Comparison of ENCODE assay signal across 3 cellular contexts in the genomic region with DNA sequence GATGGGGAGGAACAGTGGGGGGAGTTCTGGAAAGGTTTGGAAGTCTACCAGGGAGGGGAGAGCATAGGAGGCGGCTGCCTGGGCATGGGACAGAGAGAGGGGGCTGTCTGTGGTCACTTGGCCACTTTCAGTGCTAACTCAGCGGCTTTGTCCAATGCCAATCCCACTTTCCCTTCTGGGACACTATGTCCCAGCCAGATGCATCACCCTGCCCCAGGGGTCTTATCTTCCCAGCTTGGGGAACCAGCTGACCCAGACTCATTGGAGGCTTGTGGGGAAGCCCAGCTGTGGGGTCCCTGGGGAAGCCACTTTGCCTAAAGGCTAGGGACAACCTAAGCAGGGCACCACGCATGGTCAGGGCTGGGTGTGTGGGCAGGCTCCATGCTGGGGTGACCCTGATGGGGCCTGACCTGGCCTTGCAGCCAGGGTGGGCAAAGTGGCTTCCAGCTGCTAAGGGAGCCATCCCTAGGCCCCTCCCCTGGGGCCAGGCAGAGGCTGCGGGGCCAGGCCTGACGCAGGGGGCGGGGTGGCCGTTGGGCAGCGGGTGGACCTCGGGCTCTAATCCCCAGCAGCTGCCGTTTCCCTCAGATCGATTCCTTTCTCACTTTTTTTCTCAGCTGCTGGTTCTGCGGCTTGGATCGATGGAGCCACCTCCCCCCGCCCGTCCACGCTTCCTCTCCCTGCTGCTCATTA.
TF ChIP-seq lines count a peak whose summit lies in the region.

No MANE protein-coding gene starts in this region.

TF ChIP-seq in HEK293, 187 proteins besides CTCF, POLR2A, EP300 and RAD21 (continues in another document):
- TF ChIP-seq HOXC10 (CRISPR knock-in tag; IDR thresholded peaks at IDR 0.05) (no peak), BCL11A (tag by site-specific recombination; IDR thresholded peaks at IDR 0.05; ENCODE audit: low read depth) (no peak), ZNF596 (tag by site-specific recombination; IDR thresholded peaks at IDR 0.05) (no peak), ZNF555 (tag by site-specific recombination; conservative IDR thresholded peaks at IDR 0.05) (no peak), ZNF174 (tag by site-specific recombination; IDR thresholded peaks at IDR 0.05) (no peak), ZNF76 (tag by site-specific recombination; IDR thresholded peaks at IDR 0.05; ENCODE audit: borderline replicate concordance, low read depth) (no peak), WT1 (tag by site-specific recombination; IDR thresholded peaks at IDR 0.05) (no peak), BCL11B (tag by site-specific recombination; IDR thresholded peaks at IDR 0.05; ENCODE audit: low read depth) (no peak), PRDM1 (tag by site-specific recombination; IDR thresholded peaks at IDR 0.05) (peak; percentile 19; the same call in 1 of the 2 replicates), ZNF660 (tag by site-specific recombination; IDR thresholded peaks at IDR 0.05) (no peak), ZBTB1 (tag by site-specific recombination; IDR thresholded peaks at IDR 0.05) (no peak), ZNF529 (tag by site-specific recombination; IDR thresholded peaks at IDR 0.05; ENCODE audit: insufficient replicate concordance) (no peak), ZIC2 (tag by site-specific recombination; IDR thresholded peaks at IDR 0.05) (peak; percentile 73), ZNF175 (tag by site-specific recombination; IDR thresholded peaks at IDR 0.05) (no peak)
- TF ChIP-seq, protein P1, sequence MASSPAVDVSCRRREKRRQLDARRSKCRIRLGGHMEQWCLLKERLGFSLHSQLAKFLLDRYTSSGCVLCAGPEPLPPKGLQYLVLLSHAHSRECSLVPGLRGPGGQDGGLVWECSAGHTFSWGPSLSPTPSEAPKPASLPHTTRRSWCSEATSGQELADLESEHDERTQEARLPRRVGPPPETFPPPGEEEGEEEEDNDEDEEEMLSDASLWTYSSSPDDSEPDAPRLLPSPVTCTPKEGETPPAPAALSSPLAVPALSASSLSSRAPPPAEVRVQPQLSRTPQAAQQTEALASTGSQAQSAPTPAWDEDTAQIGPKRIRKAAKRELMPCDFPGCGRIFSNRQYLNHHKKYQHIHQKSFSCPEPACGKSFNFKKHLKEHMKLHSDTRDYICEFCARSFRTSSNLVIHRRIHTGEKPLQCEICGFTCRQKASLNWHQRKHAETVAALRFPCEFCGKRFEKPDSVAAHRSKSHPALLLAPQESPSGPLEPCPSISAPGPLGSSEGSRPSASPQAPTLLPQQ (tag by site-specific recombination; IDR thresholded peaks at IDR 0.05): no peak
- TF ChIP-seq, protein P2, sequence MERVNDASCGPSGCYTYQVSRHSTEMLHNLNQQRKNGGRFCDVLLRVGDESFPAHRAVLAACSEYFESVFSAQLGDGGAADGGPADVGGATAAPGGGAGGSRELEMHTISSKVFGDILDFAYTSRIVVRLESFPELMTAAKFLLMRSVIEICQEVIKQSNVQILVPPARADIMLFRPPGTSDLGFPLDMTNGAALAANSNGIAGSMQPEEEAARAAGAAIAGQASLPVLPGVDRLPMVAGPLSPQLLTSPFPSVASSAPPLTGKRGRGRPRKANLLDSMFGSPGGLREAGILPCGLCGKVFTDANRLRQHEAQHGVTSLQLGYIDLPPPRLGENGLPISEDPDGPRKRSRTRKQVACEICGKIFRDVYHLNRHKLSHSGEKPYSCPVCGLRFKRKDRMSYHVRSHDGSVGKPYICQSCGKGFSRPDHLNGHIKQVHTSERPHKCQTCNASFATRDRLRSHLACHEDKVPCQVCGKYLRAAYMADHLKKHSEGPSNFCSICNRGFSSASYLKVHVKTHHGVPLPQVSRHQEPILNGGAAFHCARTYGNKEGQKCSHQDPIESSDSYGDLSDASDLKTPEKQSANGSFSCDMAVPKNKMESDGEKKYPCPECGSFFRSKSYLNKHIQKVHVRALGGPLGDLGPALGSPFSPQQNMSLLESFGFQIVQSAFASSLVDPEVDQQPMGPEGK (tag by site-specific recombination; IDR thresholded peaks at IDR 0.05): no peak
- TF ChIP-seq, protein P3, sequence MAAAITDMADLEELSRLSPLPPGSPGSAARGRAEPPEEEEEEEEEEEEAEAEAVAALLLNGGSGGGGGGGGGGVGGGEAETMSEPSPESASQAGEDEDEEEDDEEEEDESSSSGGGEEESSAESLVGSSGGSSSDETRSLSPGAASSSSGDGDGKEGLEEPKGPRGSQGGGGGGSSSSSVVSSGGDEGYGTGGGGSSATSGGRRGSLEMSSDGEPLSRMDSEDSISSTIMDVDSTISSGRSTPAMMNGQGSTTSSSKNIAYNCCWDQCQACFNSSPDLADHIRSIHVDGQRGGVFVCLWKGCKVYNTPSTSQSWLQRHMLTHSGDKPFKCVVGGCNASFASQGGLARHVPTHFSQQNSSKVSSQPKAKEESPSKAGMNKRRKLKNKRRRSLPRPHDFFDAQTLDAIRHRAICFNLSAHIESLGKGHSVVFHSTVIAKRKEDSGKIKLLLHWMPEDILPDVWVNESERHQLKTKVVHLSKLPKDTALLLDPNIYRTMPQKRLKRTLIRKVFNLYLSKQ (tag by site-specific recombination; IDR thresholded peaks at IDR 0.05; ENCODE audit: borderline replicate concordance): no peak

TF ChIP-seq in K562, 482 proteins besides CTCF, POLR2A, EP300 and RAD21:
- TF ChIP-seq POLR2G (IDR thresholded peaks at IDR 0.05; ENCODE audit: low read depth, low read length): peak; percentile 63
- peak; percentile 12 for TF ChIP-seq KDM5B (IDR thresholded peaks at IDR 0.05; ENCODE audit: insufficient replicate concordance, low read depth, low read length)
- no peak for TF ChIP-seq MAFF (IDR thresholded peaks at IDR 0.05; ENCODE audit: low read length)
- no peak for TF ChIP-seq ZBTB1 (CRISPR knock-in tag; IDR thresholded peaks at IDR 0.05; ENCODE audit: borderline replicate concordance, low read depth)
- TF ChIP-seq ETV5 (CRISPR knock-in tag; IDR thresholded peaks at IDR 0.05; ENCODE audit: low read depth): no peak
- TF ChIP-seq, protein P4, sequence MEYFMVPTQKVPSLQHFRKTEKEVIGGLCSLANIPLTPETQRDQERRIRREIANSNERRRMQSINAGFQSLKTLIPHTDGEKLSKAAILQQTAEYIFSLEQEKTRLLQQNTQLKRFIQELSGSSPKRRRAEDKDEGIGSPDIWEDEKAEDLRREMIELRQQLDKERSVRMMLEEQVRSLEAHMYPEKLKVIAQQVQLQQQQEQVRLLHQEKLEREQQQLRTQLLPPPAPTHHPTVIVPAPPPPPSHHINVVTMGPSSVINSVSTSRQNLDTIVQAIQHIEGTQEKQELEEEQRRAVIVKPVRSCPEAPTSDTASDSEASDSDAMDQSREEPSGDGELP (CRISPR knock-in tag; IDR thresholded peaks at IDR 0.05; ENCODE audit: borderline replicate concordance): peak; percentile 63; the same call in 1 of the 2 replicates
- no peak for TF ChIP-seq STAT5A (IDR thresholded peaks at IDR 0.05; ENCODE audit: borderline replicate concordance, low read length)
- TF ChIP-seq ZNF584 (CRISPR knock-in tag; IDR thresholded peaks at IDR 0.05; ENCODE audit: low read depth): no peak
- no peak for TF ChIP-seq CBFA2T3 (IDR thresholded peaks at IDR 0.05)
- no peak for TF ChIP-seq TOE1 (IDR thresholded peaks at IDR 0.05; ENCODE audit: borderline replicate concordance)
- no peak for TF ChIP-seq TOE1 (CRISPR knock-in tag; IDR thresholded peaks at IDR 0.05; ENCODE audit: borderline replicate concordance, low read depth)
- TF ChIP-seq, protein P5, sequence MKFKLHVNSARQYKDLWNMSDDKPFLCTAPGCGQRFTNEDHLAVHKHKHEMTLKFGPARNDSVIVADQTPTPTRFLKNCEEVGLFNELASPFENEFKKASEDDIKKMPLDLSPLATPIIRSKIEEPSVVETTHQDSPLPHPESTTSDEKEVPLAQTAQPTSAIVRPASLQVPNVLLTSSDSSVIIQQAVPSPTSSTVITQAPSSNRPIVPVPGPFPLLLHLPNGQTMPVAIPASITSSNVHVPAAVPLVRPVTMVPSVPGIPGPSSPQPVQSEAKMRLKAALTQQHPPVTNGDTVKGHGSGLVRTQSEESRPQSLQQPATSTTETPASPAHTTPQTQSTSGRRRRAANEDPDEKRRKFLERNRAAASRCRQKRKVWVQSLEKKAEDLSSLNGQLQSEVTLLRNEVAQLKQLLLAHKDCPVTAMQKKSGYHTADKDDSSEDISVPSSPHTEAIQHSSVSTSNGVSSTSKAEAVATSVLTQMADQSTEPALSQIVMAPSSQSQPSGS (CRISPR knock-in tag; IDR thresholded peaks at IDR 0.05): no peak
- TF ChIP-seq, protein P6, sequence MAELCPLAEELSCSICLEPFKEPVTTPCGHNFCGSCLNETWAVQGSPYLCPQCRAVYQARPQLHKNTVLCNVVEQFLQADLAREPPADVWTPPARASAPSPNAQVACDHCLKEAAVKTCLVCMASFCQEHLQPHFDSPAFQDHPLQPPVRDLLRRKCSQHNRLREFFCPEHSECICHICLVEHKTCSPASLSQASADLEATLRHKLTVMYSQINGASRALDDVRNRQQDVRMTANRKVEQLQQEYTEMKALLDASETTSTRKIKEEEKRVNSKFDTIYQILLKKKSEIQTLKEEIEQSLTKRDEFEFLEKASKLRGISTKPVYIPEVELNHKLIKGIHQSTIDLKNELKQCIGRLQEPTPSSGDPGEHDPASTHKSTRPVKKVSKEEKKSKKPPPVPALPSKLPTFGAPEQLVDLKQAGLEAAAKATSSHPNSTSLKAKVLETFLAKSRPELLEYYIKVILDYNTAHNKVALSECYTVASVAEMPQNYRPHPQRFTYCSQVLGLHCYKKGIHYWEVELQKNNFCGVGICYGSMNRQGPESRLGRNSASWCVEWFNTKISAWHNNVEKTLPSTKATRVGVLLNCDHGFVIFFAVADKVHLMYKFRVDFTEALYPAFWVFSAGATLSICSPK (IDR thresholded peaks at IDR 0.05; ENCODE audit: borderline replicate concordance): no peak
- no peak for TF ChIP-seq ZNF507 (tag; conservative IDR thresholded peaks at IDR 0.05)
- TF ChIP-seq GABPB2 (CRISPR knock-in tag; conservative IDR thresholded peaks at IDR 0.05): no peak
- TF ChIP-seq ADNP (tag; IDR thresholded peaks at IDR 0.05): no peak
- TF ChIP-seq ZBTB7A (IDR thresholded peaks at IDR 0.05; ENCODE audit: borderline replicate concordance, control insufficient read depth, low read depth, low read length): 0 out of 2 replicates have a peak, but pooled peaks have one; percentile 10
- TF ChIP-seq ZNF436 (CRISPR knock-in tag; IDR thresholded peaks at IDR 0.05): no peak

TF ChIP-seq in neural cell, 6 proteins besides CTCF, POLR2A, EP300 and RAD21:
- TF ChIP-seq MXI1 (conservative IDR thresholded peaks at IDR 0.05; ENCODE audit: poor library complexity, severe bottlenecking) (no peak), EZH2 (IDR thresholded peaks at IDR 0.05; ENCODE audit: borderline replicate concordance, insufficient read depth, low read length, poor library complexity, severe bottlenecking) (no peak), SMC3 (conservative IDR thresholded peaks at IDR 0.05; ENCODE audit: poor library complexity) (no peak), POLR2AphosphoS5 (IDR thresholded peaks at IDR 0.05) (no peak)
- TF ChIP-seq, protein P7, sequence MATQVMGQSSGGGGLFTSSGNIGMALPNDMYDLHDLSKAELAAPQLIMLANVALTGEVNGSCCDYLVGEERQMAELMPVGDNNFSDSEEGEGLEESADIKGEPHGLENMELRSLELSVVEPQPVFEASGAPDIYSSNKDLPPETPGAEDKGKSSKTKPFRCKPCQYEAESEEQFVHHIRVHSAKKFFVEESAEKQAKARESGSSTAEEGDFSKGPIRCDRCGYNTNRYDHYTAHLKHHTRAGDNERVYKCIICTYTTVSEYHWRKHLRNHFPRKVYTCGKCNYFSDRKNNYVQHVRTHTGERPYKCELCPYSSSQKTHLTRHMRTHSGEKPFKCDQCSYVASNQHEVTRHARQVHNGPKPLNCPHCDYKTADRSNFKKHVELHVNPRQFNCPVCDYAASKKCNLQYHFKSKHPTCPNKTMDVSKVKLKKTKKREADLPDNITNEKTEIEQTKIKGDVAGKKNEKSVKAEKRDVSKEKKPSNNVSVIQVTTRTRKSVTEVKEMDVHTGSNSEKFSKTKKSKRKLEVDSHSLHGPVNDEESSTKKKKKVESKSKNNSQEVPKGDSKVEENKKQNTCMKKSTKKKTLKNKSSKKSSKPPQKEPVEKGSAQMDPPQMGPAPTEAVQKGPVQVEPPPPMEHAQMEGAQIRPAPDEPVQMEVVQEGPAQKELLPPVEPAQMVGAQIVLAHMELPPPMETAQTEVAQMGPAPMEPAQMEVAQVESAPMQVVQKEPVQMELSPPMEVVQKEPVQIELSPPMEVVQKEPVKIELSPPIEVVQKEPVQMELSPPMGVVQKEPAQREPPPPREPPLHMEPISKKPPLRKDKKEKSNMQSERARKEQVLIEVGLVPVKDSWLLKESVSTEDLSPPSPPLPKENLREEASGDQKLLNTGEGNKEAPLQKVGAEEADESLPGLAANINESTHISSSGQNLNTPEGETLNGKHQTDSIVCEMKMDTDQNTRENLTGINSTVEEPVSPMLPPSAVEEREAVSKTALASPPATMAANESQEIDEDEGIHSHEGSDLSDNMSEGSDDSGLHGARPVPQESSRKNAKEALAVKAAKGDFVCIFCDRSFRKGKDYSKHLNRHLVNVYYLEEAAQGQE (IDR thresholded peaks at IDR 0.05; ENCODE audit: borderline replicate concordance): no peak
